8 cellular contexts compared by ENCODE assay signal in the genomic region with DNA sequence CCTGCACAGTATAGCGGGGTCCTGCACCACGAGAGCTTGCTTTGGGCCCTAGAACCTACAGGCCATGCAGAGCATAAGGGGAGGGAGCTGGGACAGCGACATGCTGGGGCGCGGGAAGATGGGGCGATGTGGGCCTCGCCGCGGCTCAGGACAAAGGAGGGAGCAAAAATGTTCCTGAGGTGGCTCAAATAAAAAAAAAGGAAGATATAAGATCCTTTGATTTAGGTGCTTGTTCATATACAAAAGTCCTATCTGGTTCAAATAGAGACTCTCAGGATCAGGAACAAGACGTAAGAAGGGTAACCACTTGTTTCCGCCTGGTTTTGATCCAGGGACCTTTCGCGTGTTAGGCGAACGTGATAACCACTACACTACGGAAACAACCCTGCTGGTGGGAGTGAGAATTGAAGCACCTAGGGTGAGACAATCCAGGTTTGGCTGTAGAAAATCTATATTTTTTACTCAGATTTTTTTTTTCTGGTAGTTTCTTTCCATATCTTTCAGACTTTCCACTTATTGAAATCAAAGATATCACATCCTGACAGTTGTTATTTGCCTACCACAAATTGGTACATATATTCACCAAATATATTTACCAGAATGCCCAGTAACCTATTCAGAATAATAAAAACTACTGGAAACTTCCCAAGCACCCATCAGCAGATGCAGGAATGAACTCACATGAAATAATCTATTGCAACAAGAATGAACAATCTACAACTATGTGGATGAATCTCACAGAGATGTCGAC.
DNase-seq lines count a peak whose midpoint lies in the region; ATAC-seq lines count a peak whose summit lies in the region.

No MANE protein-coding gene starts in this region.

- DNase-seq in activated naive CD4-positive, alpha-beta T cell treated with Interleukin-2 at 50 U/mL for 16 hours = peak; percentile 34
- no peak for DNase-seq in activated naive CD4-positive, alpha-beta T cell (lab: John Stamatoyannopoulos, UW)
- DNase-seq in NCI-H2081 (lab: John Stamatoyannopoulos, UW) = peak; percentile 59 to 79
- peak; percentile 62 for DNase-seq in kidney glomerular epithelial cell (lab: John Stamatoyannopoulos, UW)
- DNase-seq in epidermal melanocyte (ENCODE audit: insufficient read length, low spot score) = no peak
- DNase-seq in NCI-H1048 (lab: John Stamatoyannopoulos, UW) = no peak

- H3K27ac Mint-ChIP-seq in activated T-helper 17 cell treated with anti-CD3 and anti-CD28 coated beads, Interleukin-2, amount 50 U/mL, for 72 hours = no peak overlapping the region

- H3K27me3 Mint-ChIP-seq in activated T-helper 17 cell treated with anti-CD3 and anti-CD28 coated beads, Interleukin-2, amount 50 U/mL, for 72 hours = peaks cover 43% of the 10 kb centered on the region

- peak; percentile 37 for ATAC-seq in activated T-helper 17 cell treated with anti-CD3 and anti-CD28 coated beads, Interleukin-2, amount 50 U/mL, for 72 hours (replicated peaks)
- no peak for ATAC-seq in GM21576 (IDR thresholded peaks at IDR 0.05; ENCODE audit: unreplicated experiment)

- no peaks in the 10 kb centered on the region for H3K4me1 Mint-ChIP-seq in activated T-helper 17 cell treated with anti-CD3 and anti-CD28 coated beads, Interleukin-2, amount 50 U/mL, for 72 hours

- H3K36me3 Mint-ChIP-seq in activated T-helper 17 cell treated with anti-CD3 and anti-CD28 coated beads, Interleukin-2, amount 50 U/mL, for 72 hours (ENCODE audit: low read depth) = no peaks in the 10 kb centered on the region

- H3K4me3 Mint-ChIP-seq in activated T-helper 17 cell treated with anti-CD3 and anti-CD28 coated beads, Interleukin-2, amount 50 U/mL, for 72 hours = no peak overlapping the region

- no peaks in the 10 kb centered on the region for H3K9me3 Mint-ChIP-seq in activated T-helper 17 cell treated with anti-CD3 and anti-CD28 coated beads, Interleukin-2, amount 50 U/mL, for 72 hours

Comparison
In these comparisons a context has a peak if more than half of its experiments do, and no peak if none do; other contexts are left out.
1. DNase-seq: peak in activated naive CD4-positive, alpha-beta T cell treated with Interleukin-2 at 50 U/mL for 16 hours (single experiment), NCI-H2081 (2 of 2) and kidney glomerular epithelial cell (single experiment); none in activated naive CD4-positive, alpha-beta T cell (0 of 4), epidermal melanocyte (single experiment) and NCI-H1048 (single experiment).